In the genomic region with DNA sequence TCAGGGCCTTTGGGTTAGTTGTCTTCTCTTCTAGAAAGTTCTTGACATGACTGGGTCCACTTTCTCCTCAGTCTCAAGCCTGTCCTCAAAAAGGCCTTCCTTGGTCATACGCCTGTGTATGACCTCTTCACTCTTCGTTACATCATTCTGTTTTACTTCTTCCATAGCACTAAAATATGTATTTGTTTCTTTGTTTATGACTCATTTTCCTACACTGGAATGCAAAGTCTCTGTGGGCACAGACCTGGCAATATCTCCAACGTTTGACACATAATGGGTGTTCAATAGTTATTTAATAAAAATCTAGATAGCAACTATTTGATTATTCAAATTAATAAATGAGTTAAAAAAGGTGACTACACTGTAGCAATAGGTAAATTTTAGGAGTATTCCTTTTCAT, we compare ENCODE assay signal across 24 cellular contexts.
"Had no signal": no experiment of that assay in that cellular context is flagged by ENCODE, and none has a peak within 500 bp of the region (broad histone marks: within the 10 kb centered on the region; RNA-seq: fewer than 3 reads in every experiment).

No MANE protein-coding gene starts in this region.

- H3K4me1 ChIP-seq: ascending aorta, body of pancreas had no signal

- H3K27ac ChIP-seq: ascending aorta, body of pancreas, cardiac muscle cell, SJSA1 had no signal

- H3K4me3 ChIP-seq: ascending aorta, body of pancreas, cardiac muscle cell, SJSA1 had no signal

- H3K9me3 ChIP-seq: body of pancreas had no signal

- H3K27me3 Mint-ChIP-seq: activated naive CD8-positive, alpha-beta T cell treated with anti-CD3 and anti-CD28 coated beads, Interleukin-2, amount 50 U/mL, for 24 hours had no signal

- H3K27me3 ChIP-seq: ascending aorta, body of pancreas, cardiac muscle cell, SJSA1 had no signal

- H3K4me3 Mint-ChIP-seq: activated CD8-positive, alpha-beta T cell treated with anti-CD3 and anti-CD28 coated beads, Interleukin-2, amount 10 ng/mL, durations not matched to agents 7 days and 5 days; activated naive CD8-positive, alpha-beta T cell treated with anti-CD3 and anti-CD28 coated beads, Interleukin-2, amount 50 U/mL, for 24 hours; T-helper 1 cell treated with Interleukin-12 subunit alpha and Interleukin-12 subunit beta and Interleukin-4 antibody, amounts not matched to agents 30 μg/mL and 1 μg/mL, for 36 hours had no signal

- H3K4me1 Mint-ChIP-seq: activated naive CD8-positive, alpha-beta T cell treated with anti-CD3 and anti-CD28 coated beads, Interleukin-2, amount 50 U/mL, for 24 hours had no signal

- H3K27ac Mint-ChIP-seq: activated CD8-positive, alpha-beta T cell treated with anti-CD3 and anti-CD28 coated beads, Interleukin-2, amount 10 ng/mL, durations not matched to agents 7 days and 5 days; activated naive CD4-positive, alpha-beta T cell treated with anti-CD3 and anti-CD28 coated beads, Interleukin-2, amount 50 U/mL, for 72 hours; activated naive CD8-positive, alpha-beta T cell treated with anti-CD3 and anti-CD28 coated beads, Interleukin-2, amount 50 U/mL, for 24 hours; T-helper 1 cell treated with Interleukin-12 subunit alpha and Interleukin-12 subunit beta and Interleukin-4 antibody, amounts not matched to agents 30 μg/mL and 1 μg/mL, for 36 hours had no signal

- DNase-seq: activated CD4-positive, alpha-beta T cell treated with anti-CD3 and anti-CD28 coated beads for 4 hours; activated CD8-positive, alpha-beta memory T cell treated with anti-CD3 and anti-CD28 coated beads, Interleukin-2, amount 50 U/mL, for 48 hours; activated CD8-positive, alpha-beta T cell treated with anti-CD3 and anti-CD28 coated beads, Interleukin-2, amount 10 ng/mL, durations not matched to agents 7 days and 5 days; activated naive CD4-positive, alpha-beta T cell; activated naive CD8-positive, alpha-beta T cell treated with anti-CD3 and anti-CD28 coated beads, Interleukin-2, amount 50 U/mL, for 24 hours; activated T-cell treated with anti-CD3 and anti-CD28 coated beads, Interleukin-2, amount 50 U/mL, for 1 hour; amniotic stem cell; body of pancreas; KG1; MM.1S; NCI-H1105 treated with DMSO at 0.1 percent for 48 hours; NCI-H1436 treated with DMSO at 0.1 percent for 48 hours; NCI-H187 treated with DMSO at 0.1 percent for 48 hours; NCI-H2081 treated with DMSO at 0.1 percent for 48 hours; NCI-H2227 treated with DMSO at 0.1 percent for 48 hours; NCI-H526; NCI-H774; RPMI8226; SHP77 had no signal

- H3K36me3 ChIP-seq: ascending aorta, cardiac muscle cell, SJSA1 had no signal
